8 cellular contexts compared by ENCODE assay signal in the genomic region with DNA sequence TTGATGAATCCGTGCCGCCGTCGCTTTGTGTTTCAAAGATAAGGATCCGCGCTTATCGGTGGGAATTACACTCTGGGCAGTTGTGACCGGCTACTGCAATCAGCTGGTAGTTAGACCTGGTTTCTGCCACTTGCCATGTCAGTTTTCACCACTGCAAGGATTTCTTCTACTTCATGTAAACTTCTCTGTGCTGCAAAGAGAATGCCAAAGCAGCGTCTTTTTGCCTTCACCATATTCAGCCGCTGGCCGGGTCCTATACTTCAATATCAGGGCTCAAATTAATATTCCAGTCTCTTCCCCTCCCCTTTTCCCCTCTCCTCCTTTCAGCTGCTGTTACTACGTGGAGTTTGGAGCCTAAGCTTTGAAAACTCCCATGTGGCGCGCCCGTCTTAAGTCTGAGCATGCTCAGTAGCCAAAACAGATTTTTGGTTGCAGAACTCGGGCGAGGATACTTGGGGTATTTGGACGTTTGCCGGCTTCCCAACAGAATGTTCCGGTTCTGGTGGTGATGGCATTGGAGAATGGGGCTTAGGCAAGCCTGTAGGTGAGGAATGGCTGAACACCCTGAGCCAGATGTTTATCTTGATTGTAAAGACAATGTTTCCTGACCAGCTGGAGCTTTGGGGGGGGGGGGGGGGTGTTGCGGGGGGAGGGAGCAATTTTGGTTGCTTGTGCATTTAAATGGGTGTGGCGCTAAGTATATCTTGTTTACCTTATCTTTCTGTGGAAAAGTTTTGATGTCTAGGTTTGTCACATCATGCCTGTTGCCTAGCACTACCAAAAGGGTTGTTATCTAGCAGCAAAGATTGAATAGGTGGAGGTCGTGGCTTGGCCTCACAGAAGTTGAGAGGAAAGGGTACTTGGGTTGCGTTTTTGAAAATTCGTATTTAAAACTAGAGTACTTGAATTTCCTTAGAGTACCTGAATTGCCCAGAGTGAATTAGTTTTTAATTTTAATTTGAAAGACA. TPM values are rescaled to one million over a fixed set of nuclear protein-coding genes. Genes with fewer than 3 reads are reported as not detected.
DNase-seq lines count a peak whose midpoint lies in the region; ATAC-seq and TF ChIP-seq lines count a peak whose summit lies in the region.

No MANE protein-coding gene starts in this region.

- H3K27ac Mint-ChIP-seq in stimulated activated memory B cell treated with anti-CD40 and anti-IgM and Interleukin-4, amounts not matched to agents 10 μg/mL and 1 μg/mL and 100 μg/mL, for 72 hours, result peak overlapping the region; percentile 92

- H3K4me3 Mint-ChIP-seq in stimulated activated memory B cell treated with anti-CD40 and anti-IgM and Interleukin-4, amounts not matched to agents 10 μg/mL and 1 μg/mL and 100 μg/mL, for 72 hours, result peak overlapping the region; percentile 90

- H3K4me2 ChIP-seq in SK-N-SH, result peak overlapping the region; percentile 88

- H3K9me3 Mint-ChIP-seq in stimulated activated memory B cell treated with anti-CD40 and anti-IgM and Interleukin-4, amounts not matched to agents 10 μg/mL and 1 μg/mL and 100 μg/mL, for 72 hours, result no peaks in the 10 kb centered on the region

- WGBS in SK-N-SH (ENCODE audit: low lambda C conversion rate), result 2% methylated on average over 24 of the region's 25 CpGs

- TF ChIP-seq CTCF in BJ (IDR thresholded peaks at IDR 0.05; ENCODE audit: insufficient read depth, low read depth, low read length) (no peak), SK-N-SH (IDR thresholded peaks at IDR 0.05) (no peak)

- POLR2A ChIA-PET in BJ (lab: Charles Lee) (no interaction called here), SK-N-SH (lab: Yijun Ruan, JAX) (interaction anchor here (0.6 to 1.5 kb wide), 3 partner anchors 9 to 103 kb away, joined by 3 to 9 read pairs (median 4); no protein-coding TSS in a partner anchor)

- H3K36me3 Mint-ChIP-seq in stimulated activated memory B cell treated with anti-CD40 and anti-IgM and Interleukin-4, amounts not matched to agents 10 μg/mL and 1 μg/mL and 100 μg/mL, for 72 hours, result no peaks in the 10 kb centered on the region

- DNase-seq in BJ (ENCODE audit: low read depth) (no peak), HT-29 (ENCODE audit: low spot score) (peak; percentile 67), SK-N-SH (peak; percentile 31), dedifferentiated amniotic fluid mesenchymal stem cell (ENCODE audit: extremely low spot score) (peak; percentile 67), left colon (peak; percentile 44 to 53), NCI-H128 (lab: John Stamatoyannopoulos, UW; ENCODE audit: unreplicated experiment) (no peak)

- no peak for TF ChIP-seq RAD21 in SK-N-SH (IDR thresholded peaks at IDR 0.05; ENCODE audit: low read length)

- H3K79me2 ChIP-seq in SK-N-SH (ENCODE audit: insufficient read depth), result peaks cover 67% of the 10 kb centered on the region

- H3K9me2 ChIP-seq in SK-N-SH, result no peaks in the 10 kb centered on the region

- H3K36me3 ChIP-seq in BJ (ENCODE audit: control insufficient read depth, insufficient read depth, low read length) (no peaks in the 10 kb centered on the region), SK-N-SH (replicated peaks in 1 of 2; ENCODE audit: control insufficient read depth in 1 of 2, insufficient read depth in 2 of 2, low read length in 1 of 2) (peaks cover 4 to 14% of the 10 kb centered on the region in 2 experiments)

- CTCF ChIA-PET in BJ (lab: Yijun Ruan, JAX), result interaction anchor here (0.9 to 2.0 kb wide), 5 partner anchors 10 to 189 kb away, joined by 3 to 5 read pairs (median 4); no protein-coding TSS in a partner anchor
- CTCF ChIA-PET in SK-N-SH (lab: Yijun Ruan, JAX), result interaction anchor here (0.9 to 1.4 kb wide), 5 partner anchors 8 to 189 kb away, joined by 3 to 5 read pairs (median 3); no protein-coding TSS in a partner anchor

- peak overlapping the region; percentile 88 for H3K9ac ChIP-seq in SK-N-SH

- no peaks in the 10 kb centered on the region for H3K9me3 ChIP-seq in SK-N-SH

- peak overlapping the region; percentile 82 to 96 for H3K27ac ChIP-seq in SK-N-SH (ENCODE audit: low read depth in 2 of 2, low read length in 1 of 2)

- no peaks in the 10 kb centered on the region for H3K27me3 Mint-ChIP-seq in stimulated activated memory B cell treated with anti-CD40 and anti-IgM and Interleukin-4, amounts not matched to agents 10 μg/mL and 1 μg/mL and 100 μg/mL, for 72 hours

- H3K27me3 ChIP-seq in BJ (ENCODE audit: control insufficient read depth, insufficient read depth, low read length) (no peaks in the 10 kb centered on the region), SK-N-SH (ENCODE audit: insufficient read depth) (no peaks in the 10 kb centered on the region)

- ATAC-seq in GM18511 (IDR thresholded peaks at IDR 0.05; ENCODE audit: unreplicated experiment) (peak; percentile 32), left colon (peak; percentile 70)
- ATAC-seq in stimulated activated memory B cell treated with anti-CD40 and anti-IgM and Interleukin-4, amounts not matched to agents 10 μg/mL and 1 μg/mL and 100 μg/mL, for 72 hours, result peak; percentile 12

- H3K4me1 ChIP-seq in SK-N-SH (ENCODE audit: control insufficient read depth in 1 of 2, insufficient read depth in 2 of 2, low read depth in 1 of 2, low read length in 1 of 2), result peaks cover 0 to 16% of the 10 kb centered on the region in 2 experiments; a peak in 2 of 4 replicates

- H2AFZ ChIP-seq in SK-N-SH (ENCODE audit: low read depth), result peak overlapping the region; percentile 78

- H4K20me1 ChIP-seq in SK-N-SH (ENCODE audit: insufficient read depth), result peaks cover 50% of the 10 kb centered on the region

- no peak for TF ChIP-seq EP300 in SK-N-SH (IDR thresholded peaks at IDR 0.05; ENCODE audit: borderline replicate concordance in 1 of 2, low read depth in 1 of 2, low read length in 1 of 2)

- peaks cover 44% of the 10 kb centered on the region for H3K4me1 Mint-ChIP-seq in stimulated activated memory B cell treated with anti-CD40 and anti-IgM and Interleukin-4, amounts not matched to agents 10 μg/mL and 1 μg/mL and 100 μg/mL, for 72 hours

- peak overlapping the region; percentile 94 for H3K4me3 ChIP-seq in BJ (ENCODE audit: low read depth, low read length)
- peak overlapping the region; percentile 87 to 95 for H3K4me3 ChIP-seq in SK-N-SH (ENCODE audit: low read depth in 2 of 2, low read length in 1 of 2)

- peaks cover 11% of the 10 kb centered on the region for H3F3A ChIP-seq in SK-N-SH (replicated peaks; ENCODE audit: insufficient read depth)

- intact Hi-C loops in left colon (cut with DNase I, micrococcal nuclease), result loop anchor here in 1 of 2 donors (5.0 kb wide), 1 partner anchor 41 kb away; no protein-coding TSS in a partner anchor

TF ChIP-seq in SK-N-SH, 30 proteins besides CTCF, POLR2A, EP300 and RAD21:
- TF ChIP-seq TCF12 (IDR thresholded peaks at IDR 0.05) (no peak), FOXJ3 (CRISPR knock-in tag; IDR thresholded peaks at IDR 0.05) (0 out of 2 replicates have a peak, but pooled peaks have one; percentile 5), JUND (IDR thresholded peaks at IDR 0.05) (no peak), MXI1 (IDR thresholded peaks at IDR 0.05; ENCODE audit: low read depth, low read length) (peak; percentile 76), NRF1 (IDR thresholded peaks at IDR 0.05; ENCODE audit: low read depth, low read length) (peak; percentile 21; the same call in 1 of the 2 replicates), GATA2 (CRISPR knock-in tag; IDR thresholded peaks at IDR 0.05) (peak; percentile 81), CHD2 (IDR thresholded peaks at IDR 0.05; ENCODE audit: low read length, partially characterized antibody) (peak; percentile 26)
- TF ChIP-seq, protein P1, sequence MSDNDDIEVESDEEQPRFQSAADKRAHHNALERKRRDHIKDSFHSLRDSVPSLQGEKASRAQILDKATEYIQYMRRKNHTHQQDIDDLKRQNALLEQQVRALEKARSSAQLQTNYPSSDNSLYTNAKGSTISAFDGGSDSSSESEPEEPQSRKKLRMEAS (IDR thresholded peaks at IDR 0.05; ENCODE audit: low read depth), result peak; percentile 61; the same call in 1 of the 2 replicates

RNA-seq across cellular contexts. Expression of a gene that starts 1.1 kb away (rescaled TPM):
- polyA plus RNA-seq in BJ (2011; rRNA removed) (34.3 and 66.8 TPM in 2 replicates), SK-N-SH (2012; rRNA removed) (26.9 and 36.1 TPM in 2 replicates)
- 59.2 and 105 TPM in 2 replicates for polyA minus RNA-seq in BJ (2011; rRNA and poly(A)+ RNA removed)
- 12.4 and 14.5 TPM in 2 replicates for total RNA-seq in HT-29 (2014; rRNA removed; shearing (Covaris generic))
- 30.7 and 35.1 TPM in 2 replicates for polyA plus RNA-seq in SK-N-SH (2012; cell fraction: cytosol; rRNA removed)
- 22.5 and 37.2 TPM in 2 replicates for polyA plus RNA-seq in SK-N-SH (2012; cell fraction: nucleus; rRNA removed)
- 10 to 100 TPM; 45.6 to 46.8 TPM for total RNA-seq in left colon

RNA-seq across cellular contexts. Expression of a gene that starts 59.3 kb away (rescaled TPM):
- polyA plus RNA-seq in BJ (2011; rRNA removed) (not detected in 2 replicates), SK-N-SH (2012; rRNA removed) (0.11 and 0.25 TPM in 2 replicates)
- not detected in 2 replicates for polyA minus RNA-seq in BJ (2011; rRNA and poly(A)+ RNA removed)
- total RNA-seq in HT-29 (2014; rRNA removed; shearing (Covaris generic)), result not detected in 2 replicates
- 0.08 and 0.17 TPM in 2 replicates for polyA plus RNA-seq in SK-N-SH (2012; cell fraction: cytosol; rRNA removed)
- polyA plus RNA-seq in SK-N-SH (2012; cell fraction: nucleus; rRNA removed), result 0.10 and 0.33 TPM in 2 replicates
- 10 to 100 TPM; 17.7 to 23.5 TPM for total RNA-seq in left colon

Comparison
In these comparisons a context has a peak if more than half of its experiments do, and no peak if none do; other contexts are left out.
1. DNase-seq: peak in HT-29 (single experiment), SK-N-SH (single experiment), dedifferentiated amniotic fluid mesenchymal stem cell (single experiment) and left colon (2 of 2); none in BJ (single experiment) and NCI-H128 (single experiment).
2. ATAC-seq: peak in every context shown above with its lines; median percentile 70 in left colon; 32 in GM18511; 12 in stimulated activated memory B cell treated with anti-CD40 and anti-IgM and Interleukin-4, amounts not matched to agents 10 μg/mL and 1 μg/mL and 100 μg/mL, for 72 hours.
3. RNA of a gene that starts 59.3 kb away (total RNA-seq): 17.7 to 23.5 TPM in left colon; not detected in HT-29; every median in the first group is over 10 times any median in the second.